1 cellular context compared by ENCODE assay signal in genomic region chr2:37350034-37350433, GRCh38.
TF ChIP-seq lines count a peak whose summit lies in the region.

No MANE protein-coding gene starts in this region.

TF ChIP-seq in HepG2, 621 proteins besides CTCF, POLR2A, EP300 and RAD21 (continued from another document and continues in another):
- TF ChIP-seq PATZ1 (CRISPR knock-in tag; IDR thresholded peaks at IDR 0.05), result peak; percentile 72
- TF ChIP-seq FOSL2 (CRISPR knock-in tag; IDR thresholded peaks at IDR 0.05), result peak; percentile 39; the same call in 1 of the 2 replicates
- no peak for TF ChIP-seq EHMT2 (IDR thresholded peaks at IDR 0.05; ENCODE audit: borderline replicate concordance, low read depth, low read length)
- TF ChIP-seq TERF1 (CRISPR knock-in tag; IDR thresholded peaks at IDR 0.05), result no peak
- no peak for TF ChIP-seq ZNF383 (CRISPR knock-in tag; IDR thresholded peaks at IDR 0.05; ENCODE audit: borderline replicate concordance)
- TF ChIP-seq SOX5 (CRISPR knock-in tag; IDR thresholded peaks at IDR 0.05; ENCODE audit: borderline replicate concordance), result peak; percentile 52; the same call in 1 of the 2 replicates
- no peak for TF ChIP-seq ZNF160 (CRISPR knock-in tag; IDR thresholded peaks at IDR 0.05)
- no peak for TF ChIP-seq ZNF407 (CRISPR knock-in tag; IDR thresholded peaks at IDR 0.05; ENCODE audit: not compliant biosample characterization)
- TF ChIP-seq ZNF337 (CRISPR knock-in tag; IDR thresholded peaks at IDR 0.05; ENCODE audit: borderline replicate concordance, low read depth), result no peak
- TF ChIP-seq ZNF446 (CRISPR knock-in tag; IDR thresholded peaks at IDR 0.05), result no peak
- no peak for TF ChIP-seq SOX6 (IDR thresholded peaks at IDR 0.05)
- 0 out of 2 replicates have a peak, but pooled peaks have one; percentile 34 for TF ChIP-seq SOX6 (CRISPR knock-in tag; IDR thresholded peaks at IDR 0.05)
- no peak for TF ChIP-seq BRCA1 (CRISPR knock-in tag; IDR thresholded peaks at IDR 0.05)
- no peak for TF ChIP-seq SP4 (CRISPR knock-in tag; IDR thresholded peaks at IDR 0.05)
- peak; percentile 91 for TF ChIP-seq HNF1A (IDR thresholded peaks at IDR 0.05; ENCODE audit: low read depth)
- TF ChIP-seq HNF1A (CRISPR knock-in tag; IDR thresholded peaks at IDR 0.05; ENCODE audit: borderline replicate concordance), result peak; percentile 89; the same call in 1 of the 2 replicates
- peak; percentile 70; the same call in 1 of the 2 replicates for TF ChIP-seq ZNF644 (CRISPR knock-in tag; IDR thresholded peaks at IDR 0.05; ENCODE audit: low read depth)
- no peak for TF ChIP-seq ZNF660 (CRISPR knock-in tag; IDR thresholded peaks at IDR 0.05; ENCODE audit: borderline replicate concordance, low read depth)
- no peak for TF ChIP-seq GTF3A (CRISPR knock-in tag; conservative IDR thresholded peaks at IDR 0.05)
- no peak for TF ChIP-seq HMGA1 (CRISPR knock-in tag; conservative IDR thresholded peaks at IDR 0.05)
- TF ChIP-seq YY1 (IDR thresholded peaks at IDR 0.05; ENCODE audit: insufficient read depth, insufficient replicate concordance, low read depth, low read length), result peak; percentile 42
- no peak for TF ChIP-seq HNRNPL (IDR thresholded peaks at IDR 0.05; ENCODE audit: low read depth, low read length)
- no peak for TF ChIP-seq SP140L (CRISPR knock-in tag; IDR thresholded peaks at IDR 0.05; ENCODE audit: borderline replicate concordance)
- TF ChIP-seq ATF4 (CRISPR knock-in tag; IDR thresholded peaks at IDR 0.05), result no peak
- TF ChIP-seq MED1 (CRISPR knock-in tag; IDR thresholded peaks at IDR 0.05), result no peak
- no peak for TF ChIP-seq SRY (CRISPR knock-in tag; IDR thresholded peaks at IDR 0.05)
- TF ChIP-seq XRCC5 (optimal IDR thresholded peaks at IDR 0.05; ENCODE audit: low read length), result no peak
- TF ChIP-seq NFATC3 (CRISPR knock-in tag; IDR thresholded peaks at IDR 0.05), result no peak
- TF ChIP-seq MEIS2 (CRISPR knock-in tag; IDR thresholded peaks at IDR 0.05), result no peak
- TF ChIP-seq SMAD3 (CRISPR knock-in tag; IDR thresholded peaks at IDR 0.05), result no peak
- TF ChIP-seq ZNF580 (CRISPR knock-in tag; IDR thresholded peaks at IDR 0.05; ENCODE audit: borderline replicate concordance, low read depth), result no peak
- TF ChIP-seq TOE1 (CRISPR knock-in tag; IDR thresholded peaks at IDR 0.05), result no peak
- no peak for TF ChIP-seq ZNF761 (CRISPR knock-in tag; conservative IDR thresholded peaks at IDR 0.05)
- TF ChIP-seq ATF3 (CRISPR knock-in tag; IDR thresholded peaks at IDR 0.05), result no peak
- no peak for TF ChIP-seq ADNP (CRISPR knock-in tag; IDR thresholded peaks at IDR 0.05)
- TF ChIP-seq HDAC1 (CRISPR knock-in tag; IDR thresholded peaks at IDR 0.05), result no peak
- no peak for TF ChIP-seq CERS6 (CRISPR knock-in tag; IDR thresholded peaks at IDR 0.05)
- 0 out of 2 replicates have a peak, but pooled peaks have one; percentile 16 for TF ChIP-seq POGZ (CRISPR knock-in tag; IDR thresholded peaks at IDR 0.05)
- no peak for TF ChIP-seq ZNF564 (CRISPR knock-in tag; IDR thresholded peaks at IDR 0.05)
- no peak for TF ChIP-seq EEA1 (CRISPR knock-in tag; IDR thresholded peaks at IDR 0.05; ENCODE audit: borderline replicate concordance)
- no peak for TF ChIP-seq ZNF614 (CRISPR knock-in tag; IDR thresholded peaks at IDR 0.05; ENCODE audit: borderline replicate concordance)
- TF ChIP-seq HOXA9 (CRISPR knock-in tag; IDR thresholded peaks at IDR 0.05; ENCODE audit: borderline replicate concordance), result no peak
- no peak for TF ChIP-seq RAD51 (IDR thresholded peaks at IDR 0.05; ENCODE audit: borderline replicate concordance)
- TF ChIP-seq NCOA5 (CRISPR knock-in tag; IDR thresholded peaks at IDR 0.05), result no peak
- no peak for TF ChIP-seq MED8 (CRISPR knock-in tag; IDR thresholded peaks at IDR 0.05; ENCODE audit: insufficient replicate concordance)
- no peak for TF ChIP-seq CBFB (CRISPR knock-in tag; IDR thresholded peaks at IDR 0.05)
- peak; percentile 82 for TF ChIP-seq PPARG (CRISPR knock-in tag; conservative IDR thresholded peaks at IDR 0.05)
- TF ChIP-seq KDM3A (CRISPR knock-in tag; IDR thresholded peaks at IDR 0.05; ENCODE audit: low read depth), result no peak
- no peak for TF ChIP-seq TFE3 (CRISPR knock-in tag; IDR thresholded peaks at IDR 0.05)
